ENCODE assay signal across 11 cellular contexts in genomic region chr16:81558444-81559175, GRCh38.
A peak's percentile ranks its signal among the peaks of the same experiment; 100 is the strongest.
DNase-seq lines count a peak whose midpoint lies in the region; ATAC-seq, FAIRE-seq and TF ChIP-seq lines count a peak whose summit lies in the region.
"Had no signal": no experiment of that assay in that cellular context is flagged by ENCODE, and none has a peak within 500 bp of the region (broad histone marks: within the 10 kb centered on the region; RNA-seq: fewer than 3 reads in every experiment).

No MANE protein-coding gene starts in this region.

- POLR2A ChIA-PET in activated CD4-positive, alpha-beta memory T cell treated with anti-CD3 and anti-CD28 coated beads, Interleukin-2, amount 10 ng/mL, durations not matched to agents 7 days and 5 days (lab: Charles Lee), result no interaction called here

- peak overlapping the region; percentile 88 for H3K27ac Mint-ChIP-seq in progenitor cell of endocrine pancreas
- no peak overlapping the region for H3K27ac Mint-ChIP-seq in activated CD4-positive, alpha-beta memory T cell treated with anti-CD3 and anti-CD28 coated beads, Interleukin-2, amount 10 ng/mL, durations not matched to agents 7 days and 5 days
- H3K27ac Mint-ChIP-seq: activated naive CD4-positive, alpha-beta T cell treated with anti-CD3 and anti-CD28 coated beads, Interleukin-2, amount 50 U/mL, for 24 hours; stimulated activated naive CD8-positive, alpha-beta T cell treated with anti-CD3 and anti-CD28 coated beads, Interleukin-15, amount 100 ng/mL, for 72 hours had no signal

- H3K4me1 Mint-ChIP-seq in progenitor cell of endocrine pancreas (ENCODE audit: low read depth), result peaks cover 28% of the 10 kb centered on the region
- H3K4me1 Mint-ChIP-seq in activated CD4-positive, alpha-beta memory T cell treated with anti-CD3 and anti-CD28 coated beads, Interleukin-2, amount 10 ng/mL, durations not matched to agents 7 days and 5 days, result peaks cover 9% of the 10 kb centered on the region

- H3K36me3 Mint-ChIP-seq in progenitor cell of endocrine pancreas (ENCODE audit: insufficient read depth), result peaks cover 5% of the 10 kb centered on the region
- no peaks in the 10 kb centered on the region for H3K36me3 Mint-ChIP-seq in activated CD4-positive, alpha-beta memory T cell treated with anti-CD3 and anti-CD28 coated beads, Interleukin-2, amount 10 ng/mL, durations not matched to agents 7 days and 5 days (ENCODE audit: low read depth)

- DNase-seq in HuH-7.5 (ENCODE audit: low spot score) (peak; percentile 75), NCI-H748 treated with DMSO at 0.1 percent for 48 hours (lab: John Stamatoyannopoulos, UW) (peak; percentile 34), left ventricle myocardium superior (peak; percentile 44), progenitor cell of endocrine pancreas (ENCODE audit: low spot score, unreplicated experiment) (peak; percentile 59), nucleus accumbens (lab: John Stamatoyannopoulos, UW) (no peak), HTR-8/SVneo (ENCODE audit: insufficient read length, low spot score) (no peak)
- no peak for DNase-seq in activated CD4-positive, alpha-beta memory T cell treated with anti-CD3 and anti-CD28 coated beads, Interleukin-2, amount 10 ng/mL, durations not matched to agents 7 days and 5 days
- DNase-seq: IMR-90; stimulated activated naive CD8-positive, alpha-beta T cell treated with anti-CD3 and anti-CD28 coated beads, Interleukin-15, amount 100 ng/mL, for 72 hours had no signal

- ATAC-seq in left ventricle myocardium superior, result peak; percentile 68
- ATAC-seq in activated CD4-positive, CD25-positive, alpha-beta regulatory T cell treated with anti-CD3 and anti-CD28 coated beads, Interleukin-2, amount 50 U/mL, for 24 hours, result no peak
- ATAC-seq: stimulated activated naive CD8-positive, alpha-beta T cell treated with anti-CD3 and anti-CD28 coated beads, Interleukin-15, amount 100 ng/mL, for 72 hours had no signal

- intact Hi-C loops in left ventricle myocardium superior (cut with micrococcal nuclease), result no loop called here

- FAIRE-seq in HTR-8/SVneo (lab: Jason Lieb, UNC), result no peak

- H3K4me3 Mint-ChIP-seq in progenitor cell of endocrine pancreas (ENCODE audit: low read depth), result no peak overlapping the region
- H3K4me3 Mint-ChIP-seq in activated CD4-positive, alpha-beta memory T cell treated with anti-CD3 and anti-CD28 coated beads, Interleukin-2, amount 10 ng/mL, durations not matched to agents 7 days and 5 days, result no peak overlapping the region
- H3K4me3 Mint-ChIP-seq: activated naive CD4-positive, alpha-beta T cell treated with anti-CD3 and anti-CD28 coated beads, Interleukin-2, amount 50 U/mL, for 24 hours; stimulated activated naive CD8-positive, alpha-beta T cell treated with anti-CD3 and anti-CD28 coated beads, Interleukin-15, amount 100 ng/mL, for 72 hours had no signal

- CTCF ChIA-PET in activated CD4-positive, alpha-beta memory T cell treated with anti-CD3 and anti-CD28 coated beads, Interleukin-2, amount 10 ng/mL, durations not matched to agents 7 days and 5 days (lab: Charles Lee), result interaction anchor here (0.5 kb wide), 1 partner anchor 859 kb away, joined by 4 read pairs; no protein-coding TSS in a partner anchor

- H3K27me3 Mint-ChIP-seq in progenitor cell of endocrine pancreas, result peaks cover 17% of the 10 kb centered on the region
- H3K27me3 Mint-ChIP-seq in activated CD4-positive, alpha-beta memory T cell treated with anti-CD3 and anti-CD28 coated beads, Interleukin-2, amount 10 ng/mL, durations not matched to agents 7 days and 5 days, result no peaks in the 10 kb centered on the region
- H3K27me3 Mint-ChIP-seq: activated naive CD4-positive, alpha-beta T cell treated with anti-CD3 and anti-CD28 coated beads, Interleukin-2, amount 50 U/mL, for 24 hours; stimulated activated naive CD8-positive, alpha-beta T cell treated with anti-CD3 and anti-CD28 coated beads, Interleukin-15, amount 100 ng/mL, for 72 hours had no signal

- no peak for TF ChIP-seq CTCF in progenitor cell of endocrine pancreas (IDR thresholded peaks at IDR 0.05; ENCODE audit: unreplicated experiment)

- H3K9me3 Mint-ChIP-seq in progenitor cell of endocrine pancreas (ENCODE audit: low read depth), result no peaks in the 10 kb centered on the region
- no peaks in the 10 kb centered on the region for H3K9me3 Mint-ChIP-seq in activated CD4-positive, alpha-beta memory T cell treated with anti-CD3 and anti-CD28 coated beads, Interleukin-2, amount 10 ng/mL, durations not matched to agents 7 days and 5 days
- H3K9me3 Mint-ChIP-seq: activated naive CD4-positive, alpha-beta T cell treated with anti-CD3 and anti-CD28 coated beads, Interleukin-2, amount 50 U/mL, for 24 hours; stimulated activated naive CD8-positive, alpha-beta T cell treated with anti-CD3 and anti-CD28 coated beads, Interleukin-15, amount 100 ng/mL, for 72 hours had no signal

Comparison
In these comparisons a context has a peak if more than half of its experiments do, and no peak if none do; other contexts are left out.
1. DNase-seq: peak in HuH-7.5 (single experiment), NCI-H748 treated with DMSO at 0.1 percent for 48 hours (single experiment), left ventricle myocardium superior (single experiment) and progenitor cell of endocrine pancreas (single experiment); none in nucleus accumbens (0 of 56), activated CD4-positive, alpha-beta memory T cell treated with anti-CD3 and anti-CD28 coated beads, Interleukin-2, amount 10 ng/mL, durations not matched to agents 7 days and 5 days (single experiment) and HTR-8/SVneo (single experiment).